ENCODE assay signal across 36 cellular contexts in genomic region chr9:860706-861105, GRCh38. TPM values are rescaled to one million over a fixed set of nuclear protein-coding genes. Genes with fewer than 3 reads are reported as not detected.
"Had no signal": no experiment of that assay in that cellular context is flagged by ENCODE, and none has a peak within 500 bp of the region (broad histone marks: within the 10 kb centered on the region; RNA-seq: fewer than 3 reads in every experiment).

No MANE protein-coding gene starts in this region.

- DNase-seq: hippocampal formation; kidney glomerular epithelial cell; left cardiac atrium; lower lobe of right lung; mammary epithelial cell; mesenchymal stem cell; naive B cell; natural killer cell; nephron progenitor cell; occipital lobe; right lobe of liver; stimulated activated CD4-positive, alpha-beta T cell treated with anti-CD3 and anti-CD28 coated beads, Interleukin-1b, Interleukin-23, amount 100 ng/mL, for 48 hours; stimulated activated CD4-positive, alpha-beta T cell treated with anti-CD3 and anti-CD28 coated beads, Interleukin-2, amount 100 ng/mL, for 48 hours; stimulated activated CD4-positive, alpha-beta T cell treated with anti-CD3 and anti-CD28 coated beads, Interleukin-4, amount 100 ng/mL, for 4 hours; stimulated activated CD8-positive, alpha-beta memory T cell treated with anti-CD3 and anti-CD28 coated beads, Interleukin-4, amount 100 ng/mL, for 48 hours; stimulated activated naive CD4-positive, alpha-beta T cell treated with Interleukin-2 at 50 U/mL for 16 hours; stimulated activated naive CD8-positive, alpha-beta T cell treated with anti-CD3 and anti-CD28 coated beads, Interleukin-15, amount 100 ng/mL, for 72 hours; substantia nigra had no signal

- H3K27ac ChIP-seq: lower lobe of right lung, neural progenitor cell, neutrophil, parathyroid adenoma, right atrium auricular region, right lobe of liver, tibial nerve, vagina had no signal

- H3K79me2 ChIP-seq: parathyroid adenoma had no signal

- H3K4me1 ChIP-seq: lower lobe of right lung, neural progenitor cell, parathyroid adenoma, right atrium auricular region, right lobe of liver, tibial nerve, vagina had no signal

- FAIRE-seq: keratinocyte had no signal

- H3K9me3 Mint-ChIP-seq: natural killer cell, type B pancreatic cell had no signal

- H3K9ac ChIP-seq: neural progenitor cell, parathyroid adenoma had no signal

- H3K9me3 ChIP-seq: lower lobe of right lung, neutrophil, right atrium auricular region, right lobe of liver, tibial nerve, vagina had no signal

- ATAC-seq: left cardiac atrium; left lobe of liver; natural killer cell; right lobe of liver; stimulated activated memory B cell treated with anti-CD40 and anti-IgM and Interleukin-4, amounts not matched to agents 10 μg/mL and 1 μg/mL and 100 μg/mL, for 72 hours; stimulated activated naive CD8-positive, alpha-beta T cell treated with anti-CD3 and anti-CD28 coated beads, Interleukin-15, amount 100 ng/mL, for 72 hours had no signal

- H3K27ac Mint-ChIP-seq: naive B cell; natural killer cell; nephron progenitor cell; neural progenitor cell; stimulated activated memory B cell treated with anti-CD40 and anti-IgM and Interleukin-4, amounts not matched to agents 10 μg/mL and 1 μg/mL and 100 μg/mL, for 72 hours; stimulated activated naive CD8-positive, alpha-beta T cell treated with anti-CD3 and anti-CD28 coated beads, Interleukin-15, amount 100 ng/mL, for 72 hours; type B pancreatic cell had no signal

- H3K4me1 Mint-ChIP-seq: natural killer cell; nephron progenitor cell; neural progenitor cell; stimulated activated naive CD8-positive, alpha-beta T cell treated with anti-CD3 and anti-CD28 coated beads, Interleukin-15, amount 100 ng/mL, for 72 hours had no signal

- H3K27me3 ChIP-seq: neural progenitor cell, right atrium auricular region, right lobe of liver, tibial nerve, vagina had no signal

- H3K4me3 ChIP-seq: lower lobe of right lung, neural progenitor cell, right atrium auricular region, right lobe of liver, smooth muscle cell, tibial nerve, vagina had no signal

- H3K4me2 ChIP-seq: neural progenitor cell, smooth muscle cell had no signal

- H2AFZ ChIP-seq: neural progenitor cell, parathyroid adenoma had no signal

- H3K36me3 Mint-ChIP-seq: natural killer cell; neural progenitor cell; stimulated activated memory B cell treated with anti-CD40 and anti-IgM and Interleukin-4, amounts not matched to agents 10 μg/mL and 1 μg/mL and 100 μg/mL, for 72 hours; type B pancreatic cell had no signal

- H3K36me3 ChIP-seq: lower lobe of right lung, neural progenitor cell, neutrophil, right atrium auricular region, right lobe of liver, tibial nerve, vagina had no signal

- H3K4me3 Mint-ChIP-seq: naive B cell; natural killer cell; nephron progenitor cell; neural progenitor cell; stimulated activated memory B cell treated with anti-CD40 and anti-IgM and Interleukin-4, amounts not matched to agents 10 μg/mL and 1 μg/mL and 100 μg/mL, for 72 hours; stimulated activated naive CD8-positive, alpha-beta T cell treated with anti-CD3 and anti-CD28 coated beads, Interleukin-15, amount 100 ng/mL, for 72 hours; type B pancreatic cell had no signal

RNA-seq across cellular contexts. Expression of gene DMRT1, which starts 19.2 kb away (rescaled TPM):
- total RNA-seq: left cardiac atrium, left lobe of liver, liver, lower lobe of right lung, mammary epithelial cell, mononuclear cell, natural killer cell, osteocyte, posterior vena cava, renal cortical epithelial cell, right atrium auricular region, right lobe of liver, skeletal muscle tissue, tibial nerve, urinary bladder, vagina had no signal
- polyA plus RNA-seq: keratinocyte, liver, mammary epithelial cell, smooth muscle cell, urinary bladder had no signal
